Comparison of ENCODE assay signal across 31 cellular contexts in the genomic region with DNA sequence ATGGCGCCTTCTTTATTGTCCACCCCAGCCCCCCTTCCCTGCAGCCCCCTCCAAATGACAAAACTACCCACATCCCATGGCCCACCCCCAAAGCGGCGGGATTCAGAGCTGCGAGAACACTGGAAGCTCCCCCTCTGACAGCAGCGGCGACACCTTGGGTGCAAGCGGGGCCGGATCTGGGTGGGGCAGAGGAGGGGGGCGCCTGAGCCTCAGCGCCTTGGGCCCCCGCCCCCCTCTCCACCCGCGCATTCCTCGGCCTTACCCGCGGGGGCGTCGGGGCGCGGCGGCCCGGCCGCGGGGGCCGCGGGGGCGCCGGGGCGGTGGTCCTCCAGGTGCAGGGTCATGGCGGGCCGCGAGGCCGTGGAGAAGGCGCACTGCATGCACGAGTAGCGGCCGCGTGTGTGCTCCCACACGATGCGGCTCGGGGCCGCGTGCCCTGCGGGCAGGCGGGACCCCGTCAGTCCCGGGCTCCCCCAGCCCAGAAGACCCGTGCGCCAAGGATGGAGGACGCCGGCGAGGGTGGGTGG. TPM values are rescaled to one million over a fixed set of nuclear protein-coding genes. Genes with fewer than 3 reads are reported as not detected.
"Had no signal": no experiment of that assay in that cellular context is flagged by ENCODE, and none has a peak within 500 bp of the region (broad histone marks: within the 10 kb centered on the region; RNA-seq: fewer than 3 reads in every experiment).

No MANE protein-coding gene starts in this region.

- ATAC-seq: activated naive CD4-positive, alpha-beta T cell treated with anti-CD3 and anti-CD28 coated beads, Interleukin-2, amount 50 U/mL, for 72 hours; activated T-cell treated with anti-CD3 and anti-CD28 coated beads, Interleukin-2, amount 50 U/mL, for 72 hours; esophagus mucosa had no signal

- FAIRE-seq: frontal cortex had no signal

- H3K9me3 ChIP-seq: ascending aorta, breast epithelium, colonic mucosa had no signal

- H3K27ac ChIP-seq: ascending aorta, breast epithelium, cardiac muscle cell, colonic mucosa had no signal

- H3K36me3 ChIP-seq: breast epithelium, cardiac muscle cell, colonic mucosa had no signal

- H3K4me3 ChIP-seq: ascending aorta, breast epithelium, cardiac muscle cell, colonic mucosa, dorsolateral prefrontal cortex had no signal

- H3K27ac Mint-ChIP-seq: activated CD4-positive, alpha-beta memory T cell treated with anti-CD3 and anti-CD28 coated beads, Interleukin-2, amount 10 ng/mL, durations not matched to agents 7 days and 5 days; activated CD4-positive, alpha-beta T cell treated with anti-CD3 and anti-CD28 coated beads, Interleukin-2, amount 10 ng/mL, durations not matched to agents 7 days and 5 days; activated naive CD4-positive, alpha-beta T cell treated with anti-CD3 and anti-CD28 coated beads, Interleukin-2, amount 10 ng/mL, durations not matched to agents 7 days and 5 days; activated naive CD4-positive, alpha-beta T cell treated with anti-CD3 and anti-CD28 coated beads, Interleukin-2, amount 50 U/mL, for 72 hours; activated naive CD8-positive, alpha-beta T cell treated with anti-CD3 and anti-CD28 coated beads, Interleukin-2, amount 10 ng/mL, durations not matched to agents 7 days and 5 days; activated T-cell treated with anti-CD3 and anti-CD28 coated beads, Interleukin-2, amount 50 U/mL, for 24 hours; activated T-cell treated with anti-CD3 and anti-CD28 coated beads, Interleukin-2, amount 50 U/mL, for 72 hours; dendritic cell treated with granulocyte-macrophage colony-stimulating factor and Interleukin-4, amounts not matched to agents 40 ng/mL and 50 ng/mL, for 4 days; endodermal cell had no signal

- H3K27me3 ChIP-seq: ascending aorta, breast epithelium, cardiac muscle cell, colonic mucosa, dorsolateral prefrontal cortex had no signal

- H3K9me3 Mint-ChIP-seq: activated CD4-positive, alpha-beta memory T cell treated with anti-CD3 and anti-CD28 coated beads, Interleukin-2, amount 10 ng/mL, durations not matched to agents 7 days and 5 days; activated CD4-positive, alpha-beta T cell treated with anti-CD3 and anti-CD28 coated beads, Interleukin-2, amount 10 ng/mL, durations not matched to agents 7 days and 5 days; activated naive CD4-positive, alpha-beta T cell treated with anti-CD3 and anti-CD28 coated beads, Interleukin-2, amount 10 ng/mL, durations not matched to agents 7 days and 5 days; activated naive CD4-positive, alpha-beta T cell treated with anti-CD3 and anti-CD28 coated beads, Interleukin-2, amount 50 U/mL, for 72 hours; activated naive CD8-positive, alpha-beta T cell treated with anti-CD3 and anti-CD28 coated beads, Interleukin-2, amount 10 ng/mL, durations not matched to agents 7 days and 5 days; activated T-cell treated with anti-CD3 and anti-CD28 coated beads, Interleukin-2, amount 50 U/mL, for 24 hours; activated T-cell treated with anti-CD3 and anti-CD28 coated beads, Interleukin-2, amount 50 U/mL, for 72 hours; brain; dendritic cell treated with granulocyte-macrophage colony-stimulating factor and Interleukin-4, amounts not matched to agents 40 ng/mL and 50 ng/mL, for 4 days had no signal

- DNase-seq: activated CD4-positive, alpha-beta memory T cell treated with anti-CD3 and anti-CD28 coated beads, Interleukin-2, amount 10 ng/mL, durations not matched to agents 7 days and 5 days; activated CD4-positive, alpha-beta T cell treated with anti-CD3 and anti-CD28 coated beads for 4 hours; activated CD4-positive, alpha-beta T cell treated with anti-CD3 and anti-CD28 coated beads, Interleukin-2, amount 10 ng/mL, durations not matched to agents 7 days and 5 days; activated CD4-positive, alpha-beta T cell treated with anti-CD3 and anti-CD28 coated beads, Interleukin-2, amount 50 U/mL, for 4 hours; activated CD4-positive, CD25-positive, alpha-beta regulatory T cell; activated CD4-positive, CD25-positive, alpha-beta regulatory T cell treated with anti-CD3 and anti-CD28 coated beads, Interleukin-2, amount 50 U/mL, for 72 hours; activated CD8-positive, alpha-beta memory T cell treated with anti-CD3 and anti-CD28 coated beads, Interleukin-2, amount 50 U/mL, for 48 hours; activated gamma-delta T cell; activated naive CD4-positive, alpha-beta T cell; activated naive CD4-positive, alpha-beta T cell treated with anti-CD3 and anti-CD28 coated beads, Interleukin-2, amount 10 ng/mL, durations not matched to agents 7 days and 5 days; activated T-cell treated with anti-CD3 and anti-CD28 coated beads for 4 hours; activated T-cell treated with anti-CD3 and anti-CD28 coated beads, Interleukin-2, amount 50 U/mL, for 24 hours; activated T-cell treated with anti-CD3 and anti-CD28 coated beads, Interleukin-2, amount 50 U/mL, for 72 hours; central memory CD4-positive, alpha-beta T cell; cerebellar nuclear complex; colonic mucosa; dorsolateral prefrontal cortex; effector memory CD4-positive, alpha-beta T cell; endodermal cell; foreskin fibroblast; T-helper 2 cell had no signal

- H3K4me3 Mint-ChIP-seq: activated CD4-positive, alpha-beta memory T cell treated with anti-CD3 and anti-CD28 coated beads, Interleukin-2, amount 10 ng/mL, durations not matched to agents 7 days and 5 days; activated CD4-positive, alpha-beta T cell treated with anti-CD3 and anti-CD28 coated beads, Interleukin-2, amount 10 ng/mL, durations not matched to agents 7 days and 5 days; activated naive CD4-positive, alpha-beta T cell treated with anti-CD3 and anti-CD28 coated beads, Interleukin-2, amount 10 ng/mL, durations not matched to agents 7 days and 5 days; activated naive CD8-positive, alpha-beta T cell treated with anti-CD3 and anti-CD28 coated beads, Interleukin-2, amount 10 ng/mL, durations not matched to agents 7 days and 5 days; activated T-cell treated with anti-CD3 and anti-CD28 coated beads, Interleukin-2, amount 50 U/mL, for 24 hours; activated T-cell treated with anti-CD3 and anti-CD28 coated beads, Interleukin-2, amount 50 U/mL, for 72 hours; brain; dendritic cell treated with granulocyte-macrophage colony-stimulating factor and Interleukin-4, amounts not matched to agents 40 ng/mL and 50 ng/mL, for 4 days; endodermal cell had no signal

- H3K27me3 Mint-ChIP-seq: activated CD4-positive, alpha-beta memory T cell treated with anti-CD3 and anti-CD28 coated beads, Interleukin-2, amount 10 ng/mL, durations not matched to agents 7 days and 5 days; activated CD4-positive, alpha-beta T cell treated with anti-CD3 and anti-CD28 coated beads, Interleukin-2, amount 10 ng/mL, durations not matched to agents 7 days and 5 days; activated naive CD4-positive, alpha-beta T cell treated with anti-CD3 and anti-CD28 coated beads, Interleukin-2, amount 10 ng/mL, durations not matched to agents 7 days and 5 days; activated naive CD8-positive, alpha-beta T cell treated with anti-CD3 and anti-CD28 coated beads, Interleukin-2, amount 10 ng/mL, durations not matched to agents 7 days and 5 days; activated T-cell treated with anti-CD3 and anti-CD28 coated beads, Interleukin-2, amount 50 U/mL, for 24 hours; dendritic cell treated with granulocyte-macrophage colony-stimulating factor and Interleukin-4, amounts not matched to agents 40 ng/mL and 50 ng/mL, for 4 days had no signal

RNA-seq across cellular contexts. Expression of gene PRAM1, which starts 8.2 kb away (rescaled TPM):
- total RNA-seq: ascending aorta, epithelial cell of proximal tubule, frontal cortex had no signal
